Comparison of ENCODE assay signal across 23 cellular contexts in the genomic region with DNA sequence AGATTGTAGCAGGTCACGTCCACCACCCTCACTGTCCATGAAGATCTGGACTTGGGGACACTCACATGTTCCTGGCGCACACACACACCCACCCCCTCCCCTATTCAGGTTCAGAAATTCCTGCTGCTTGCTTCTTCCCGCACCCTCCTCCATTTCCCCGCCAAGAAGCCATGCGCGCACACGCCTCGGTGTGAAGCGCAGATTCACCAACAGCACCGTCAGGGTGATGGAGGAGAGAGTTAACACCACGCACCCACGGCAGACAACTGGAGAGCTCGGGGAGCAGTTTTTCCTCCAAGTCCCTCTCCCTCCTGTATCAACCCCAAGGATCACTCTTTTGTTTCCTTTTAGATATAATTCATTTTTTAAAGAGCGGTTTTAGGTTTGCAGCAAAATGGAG.
"Had no signal": no experiment of that assay in that cellular context is flagged by ENCODE, and none has a peak within 500 bp of the region (broad histone marks: within the 10 kb centered on the region; RNA-seq: fewer than 3 reads in every experiment).

No MANE protein-coding gene starts in this region.

- ATAC-seq: HepG2 had no signal

- FAIRE-seq: HepG2, RCC 7860 had no signal

- H3K4me1 ChIP-seq: SJSA1 had no signal

- H3K9me3 ChIP-seq: MG63, SJSA1 had no signal

- H3K4me3 ChIP-seq: MG63, SJSA1, SK-N-MC had no signal

- H3K27ac ChIP-seq: SJSA1, SK-N-MC had no signal

- DNase-seq: IMR-90, Karpas-422, KG1, MG63, NCI-H1092, NCI-H1105 treated with DMSO at 0.1 percent for 48 hours, NCI-H1417 treated with DMSO at 0.1 percent for 48 hours, NCI-H187, NCI-H2029, NCI-H2081 treated with DMSO at 0.1 percent for 48 hours, NCI-H2171, NCI-H226, NCI-H446, NCI-H510A, NCI-H524 treated with DMSO at 0.1 percent for 48 hours, NCI-H69, NCI-H774, RPMI8226, SIG-M5 had no signal
